8 cellular contexts compared by ENCODE assay signal in the genomic region with DNA sequence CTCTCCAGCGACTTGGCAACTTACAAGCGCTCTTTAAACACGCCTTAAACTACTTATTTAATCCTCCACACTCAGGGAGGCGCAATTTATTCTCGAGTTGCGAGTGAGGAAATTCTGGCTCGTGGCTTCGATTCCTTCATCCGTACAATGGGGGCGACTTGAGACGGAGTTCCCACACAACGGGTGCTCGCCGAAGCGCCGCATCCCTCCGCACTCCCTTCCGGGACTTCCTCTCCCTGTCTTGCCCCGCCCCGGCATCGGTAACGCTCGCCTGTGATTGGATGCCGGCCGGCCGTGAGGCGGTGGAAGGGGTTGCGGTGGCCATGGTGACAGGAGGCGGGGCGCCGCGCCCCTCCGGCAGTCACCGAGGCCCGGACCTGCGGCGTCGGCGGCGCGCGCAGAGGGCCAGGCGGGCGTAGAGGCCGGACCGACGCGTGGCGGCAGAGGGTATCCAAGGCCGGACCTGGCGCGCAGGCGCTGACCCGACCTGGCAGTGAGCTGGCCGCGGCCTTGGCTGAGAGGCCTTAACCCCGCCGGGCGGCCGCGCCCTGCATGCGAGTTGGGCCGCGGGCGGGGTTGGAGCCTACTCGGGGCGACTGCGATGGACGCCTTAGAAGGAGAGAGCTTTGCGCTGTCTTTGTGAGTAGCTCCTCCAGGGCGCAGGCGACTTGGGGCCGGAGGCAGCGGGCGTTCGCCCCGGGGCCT. TPM values are rescaled to one million over a fixed set of nuclear protein-coding genes. Genes with fewer than 3 reads are reported as not detected.
DNase-seq lines count a peak whose midpoint lies in the region; ATAC-seq, FAIRE-seq and TF ChIP-seq lines count a peak whose summit lies in the region.

A gene (plus strand): TSS at position 493 of the 705 bp plus-strand sequence. CDS start 109 bp downstream, at position 602.

- H4K20me1 ChIP-seq in OCI-LY3 (ENCODE audit: insufficient read depth, low read length), result no peaks in the 10 kb centered on the region
- H4K20me1 ChIP-seq in endothelial cell of umbilical vein (replicated peaks; ENCODE audit: control insufficient read depth, extremely low read depth, insufficient read depth, low read length), result no peaks in the 10 kb centered on the region

- H3K4me3 ChIP-seq in OCI-LY3 (ENCODE audit: low read length), result peak within 1 kb of the TSS; percentile 80
- peak within 1 kb of the TSS; percentile 75 to 89 (median 85) for H3K4me3 ChIP-seq in endothelial cell of umbilical vein (replicated peaks in 1 of 3; ENCODE audit: insufficient read depth in 1 of 3, low read depth in 1 of 3, low read length in 3 of 3)

- TF ChIP-seq CTCF in D721Med (IDR thresholded peaks at IDR 0.05; ENCODE audit: insufficient read depth, missing control alignments) (no peak), OCI-LY3 (IDR thresholded peaks at IDR 0.05; ENCODE audit: low read depth, low read length) (no peak), endothelial cell of umbilical vein (IDR thresholded peaks at IDR 0.05; ENCODE audit: extremely low read depth in 1 of 2, insufficient read depth in 1 of 2, low read depth in 1 of 2, low read length in 2 of 2) (peak; percentile 3 to 10)

- H3K36me3 ChIP-seq in OCI-LY3 (replicated peaks; ENCODE audit: low read depth, low read length) (peaks cover 3% of the 10 kb centered on the region), endothelial cell of umbilical vein (ENCODE audit: control insufficient read depth in 2 of 2, extremely low read depth in 1 of 2, insufficient read depth in 2 of 2, low read length in 2 of 2) (peaks cover 9 to 13% of the 10 kb centered on the region in 2 experiments)

- H2AFZ ChIP-seq in OCI-LY3 (ENCODE audit: low read depth, low read length) (peak within 1 kb of the TSS; percentile 91), endothelial cell of umbilical vein (ENCODE audit: low read depth, low read length) (peak within 1 kb of the TSS; percentile 73)

- H3K27me3 ChIP-seq in OCI-LY3 (ENCODE audit: low read depth, low read length) (no peaks in the 10 kb centered on the region), endothelial cell of umbilical vein (ENCODE audit: control insufficient read depth in 2 of 2, insufficient read depth in 2 of 2, low read length in 2 of 2) (no peaks in the 10 kb centered on the region)

- TF ChIP-seq POLR2A in endothelial cell of umbilical vein (IDR thresholded peaks at IDR 0.05; ENCODE audit: low read depth, low read length), result peak; percentile 89

- no peaks in the 10 kb centered on the region for H3K9me1 ChIP-seq in endothelial cell of umbilical vein (replicated peaks; ENCODE audit: control insufficient read depth, extremely low read depth, insufficient read depth, low read length)

- no peak for FAIRE-seq in D721Med (lab: Jason Lieb, UNC)
- FAIRE-seq in endothelial cell of umbilical vein (lab: Jason Lieb, UNC), result peak; percentile 95

- dilution Hi-C loops in endothelial cell of umbilical vein (cut with MboI; ENCODE audit: extremely low pct_ligation_motif_present, low sequenced_read_pairs), result no loop called here

- DNase-seq in D721Med (ENCODE audit: insufficient read length, low spot score) (peak; percentile 64), HuH-7 (ENCODE audit: low spot score) (peak; percentile 96), activated T-cell treated with anti-CD3 and anti-CD28 coated beads for 1 hour (ENCODE audit: low read depth) (peak; percentile 95), endothelial cell of umbilical vein (ENCODE audit: low read depth, low spot score) (peak; percentile 99), middle frontal gyrus (ENCODE audit: extremely low spot score, low spot score) (peak; percentile 98)
- DNase-seq in stimulated activated CD8-positive, alpha-beta memory T cell treated with anti-CD3 and anti-CD28 coated beads, Interleukin-2, amount 100 ng/mL, for 48 hours (ENCODE audit: low read depth in 2 of 2), result peak; percentile 96 to 97

- H3K9me3 ChIP-seq in OCI-LY3 (ENCODE audit: insufficient read depth, low read length), result no peaks in the 10 kb centered on the region
- H3K9me3 ChIP-seq in endothelial cell of umbilical vein (replicated peaks; ENCODE audit: control insufficient read depth, insufficient read depth, low read length), result no peaks in the 10 kb centered on the region

- H3K4me2 ChIP-seq in OCI-LY3 (ENCODE audit: low read length) (peak within 1 kb of the TSS; percentile 91), endothelial cell of umbilical vein (ENCODE audit: insufficient read depth, low read length) (peak within 1 kb of the TSS; percentile 99)

- CTCF ChIA-PET in endothelial cell of umbilical vein (lab: Charles Lee), result interaction anchor here (0.6 to 4.1 kb wide), 13 partner anchors 9 to 180 kb away, joined by 3 to 19 read pairs (median 3); a partner anchor contains a TSS

- intact Hi-C loops in endothelial cell of umbilical vein (cut with micrococcal nuclease), result loop anchor here (1.0 to 2.0 kb wide), 6 partner anchors 15 to 172 kb away; a partner anchor contains a TSS

- POLR2A ChIA-PET in endothelial cell of umbilical vein (lab: Charles Lee), result interaction anchor here (0.6 to 1.4 kb wide), 4 partner anchors 16 to 57 kb away, joined by 3 to 8 read pairs (median 6); no protein-coding TSS in a partner anchor

- peak within 1 kb of the TSS; percentile 70 for H3K9ac ChIP-seq in OCI-LY3 (ENCODE audit: low read length)
- peak within 1 kb of the TSS; percentile 86 for H3K9ac ChIP-seq in endothelial cell of umbilical vein (replicated peaks; ENCODE audit: extremely low read depth, insufficient read depth, low read length)

- no peak within 1 kb of the TSS for H3K27ac ChIP-seq in OCI-LY3 (ENCODE audit: low read length)
- H3K27ac ChIP-seq in endothelial cell of umbilical vein (ENCODE audit: insufficient read depth, low read depth, low read length), result peak within 1 kb of the TSS; percentile 72

- BruUV-seq in endothelial cell of umbilical vein (replicated peaks; lab: Mats Ljungman, UMichigan), result no TSS peak

- H3K4me1 ChIP-seq in OCI-LY3 (ENCODE audit: low read length) (peaks cover 24% of the 10 kb centered on the region), endothelial cell of umbilical vein (ENCODE audit: control insufficient read depth, extremely low read depth, insufficient read depth, low read length) (peaks cover 11% of the 10 kb centered on the region)

- peak; percentile 95 for ATAC-seq in GM21447 (IDR thresholded peaks at IDR 0.05; ENCODE audit: unreplicated experiment)

- H3K79me2 ChIP-seq in OCI-LY3 (ENCODE audit: low read length), result no peaks in the 10 kb centered on the region
- H3K79me2 ChIP-seq in endothelial cell of umbilical vein (ENCODE audit: control insufficient read depth, insufficient read depth, low read length), result peaks cover 10% of the 10 kb centered on the region

TF ChIP-seq in endothelial cell of umbilical vein, 7 proteins besides CTCF, POLR2A, EP300 and RAD21:
- TF ChIP-seq MYC (IDR thresholded peaks at IDR 0.05; ENCODE audit: low read depth, low read length) (peak; percentile 6), JUN (IDR thresholded peaks at IDR 0.05; ENCODE audit: borderline replicate concordance, insufficient read depth, insufficient read length, low read depth) (no peak), EZH2 (IDR thresholded peaks at IDR 0.05; ENCODE audit: borderline replicate concordance, low read depth, low read length, severe bottlenecking) (no peak), POLR2AphosphoS5 (IDR thresholded peaks at IDR 0.05; ENCODE audit: insufficient read depth, low read depth, low read length) (peak; percentile 84)
- TF ChIP-seq, protein P1, sequence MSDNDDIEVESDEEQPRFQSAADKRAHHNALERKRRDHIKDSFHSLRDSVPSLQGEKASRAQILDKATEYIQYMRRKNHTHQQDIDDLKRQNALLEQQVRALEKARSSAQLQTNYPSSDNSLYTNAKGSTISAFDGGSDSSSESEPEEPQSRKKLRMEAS (IDR thresholded peaks at IDR 0.05; ENCODE audit: insufficient read depth, insufficient read length), result peak; percentile 20

RNA-seq across cellular contexts. Expression of the gene that starts here (rescaled TPM):
- total RNA-seq in endothelial cell of umbilical vein, result 76.7 and 80.4 TPM in 2 replicates
- polyA plus RNA-seq in endothelial cell of umbilical vein, result 103 and 111 TPM in 2 replicates
- 81.7 and 87.7 TPM in 2 replicates for polyA plus RNA-seq in endothelial cell of umbilical vein (2011; cell fraction: cytosol; rRNA removed)
- polyA plus RNA-seq in endothelial cell of umbilical vein (2011; cell fraction: nucleus; rRNA removed), result 33.2 and 36.3 TPM in 2 replicates
- 76.8 and 88.3 TPM in 2 replicates for polyA plus RNA-seq in endothelial cell of umbilical vein (2012)
- polyA minus RNA-seq in endothelial cell of umbilical vein, result 73.4 and 77.5 TPM in 2 replicates
- polyA minus RNA-seq in endothelial cell of umbilical vein (2011; cell fraction: cytosol; rRNA and poly(A)+ RNA removed), result 27.3 TPM
- 17.6 and 23.6 TPM in 2 replicates for polyA minus RNA-seq in endothelial cell of umbilical vein (2011; cell fraction: nucleus; rRNA and poly(A)+ RNA removed)

Comparison
In these comparisons a context has a peak if more than half of its experiments do, and no peak if none do; other contexts are left out.
1. CTCF ChIP-seq: peak in endothelial cell of umbilical vein (2 of 2); none in D721Med (single experiment) and OCI-LY3 (single experiment).
2. Peak in every context shown above with its lines, with median percentiles within 50 percentile points of each other: DNase-seq.